In genomic region chr9:128420651-128421473, GRCh38 we compare ENCODE assay signal across 8 cellular contexts. TPM values are rescaled to one million over a fixed set of nuclear protein-coding genes. Genes with fewer than 3 reads are reported as not detected.
DNase-seq lines count a peak whose midpoint lies in the region; ATAC-seq, FAIRE-seq and TF ChIP-seq lines count a peak whose summit lies in the region.

Gene CERCAM, plus strand, starts transcription at chr9:128420857. Its CDS starts 21 bp downstream, at chr9:128420878.

- H3K9ac ChIP-seq in adipocyte (ENCODE audit: low read length): peak within 1 kb of the TSS; percentile 93

- ATAC-seq in GM18867 (IDR thresholded peaks at IDR 0.05; ENCODE audit: unreplicated experiment) (peak; percentile 72), HG03108 (IDR thresholded peaks at IDR 0.05; ENCODE audit: unreplicated experiment) (peak; percentile 64)

- intact Hi-C loops in cardiac septum (cut with DNase I): no loop called here
- intact Hi-C loops in posterior cingulate gyrus (cut with DNase I): no loop called here

- no peak for FAIRE-seq in RCC 7860 (lab: Jason Lieb, UNC)

- DNase-seq in AG08396 (ENCODE audit: low spot score): peak; percentile 92
- peak; percentile 83 for DNase-seq in adipocyte (ENCODE audit: low read depth)
- no peak for DNase-seq in cardiac septum (ENCODE audit: low spot score)
- DNase-seq in posterior cingulate gyrus: peak in 6 of 10 donors; percentile 34 to 93 (median 76)
- no peak for DNase-seq in RCC 7860 (ENCODE audit: low spot score)

- TF ChIP-seq POLR2A in Raji (IDR thresholded peaks at IDR 0.05; ENCODE audit: insufficient read depth, low read depth, low read length): peak; percentile 46

- H3K4me1 ChIP-seq in adipocyte (ENCODE audit: control insufficient read depth, insufficient read depth, low read length): peaks cover 10% of the 10 kb centered on the region

- no peaks in the 10 kb centered on the region for H3K9me3 ChIP-seq in adipocyte (ENCODE audit: control insufficient read depth, low read length)

- peaks cover 5% of the 10 kb centered on the region for H3K36me3 ChIP-seq in adipocyte (ENCODE audit: control insufficient read depth, insufficient read depth, low read length, severe bottlenecking)

- peaks cover 19% of the 10 kb centered on the region for H3K27me3 ChIP-seq in adipocyte (replicated peaks; ENCODE audit: control insufficient read depth, insufficient read depth, low read length)

- peak within 1 kb of the TSS; percentile 91 for H3K4me3 ChIP-seq in adipocyte (ENCODE audit: low read length)

RNA-seq across cellular contexts. Expression of gene CERCAM, which starts in this region (rescaled TPM):
- 16.6 TPM for total RNA-seq in cardiac septum

Comparison
In these comparisons a context has a peak if more than half of its experiments do, and no peak if none do; other contexts are left out.
1. DNase-seq: peak in AG08396 (single experiment), adipocyte (single experiment) and posterior cingulate gyrus (6 of 10); none in cardiac septum (single experiment) and RCC 7860 (single experiment).